In the genomic region with DNA sequence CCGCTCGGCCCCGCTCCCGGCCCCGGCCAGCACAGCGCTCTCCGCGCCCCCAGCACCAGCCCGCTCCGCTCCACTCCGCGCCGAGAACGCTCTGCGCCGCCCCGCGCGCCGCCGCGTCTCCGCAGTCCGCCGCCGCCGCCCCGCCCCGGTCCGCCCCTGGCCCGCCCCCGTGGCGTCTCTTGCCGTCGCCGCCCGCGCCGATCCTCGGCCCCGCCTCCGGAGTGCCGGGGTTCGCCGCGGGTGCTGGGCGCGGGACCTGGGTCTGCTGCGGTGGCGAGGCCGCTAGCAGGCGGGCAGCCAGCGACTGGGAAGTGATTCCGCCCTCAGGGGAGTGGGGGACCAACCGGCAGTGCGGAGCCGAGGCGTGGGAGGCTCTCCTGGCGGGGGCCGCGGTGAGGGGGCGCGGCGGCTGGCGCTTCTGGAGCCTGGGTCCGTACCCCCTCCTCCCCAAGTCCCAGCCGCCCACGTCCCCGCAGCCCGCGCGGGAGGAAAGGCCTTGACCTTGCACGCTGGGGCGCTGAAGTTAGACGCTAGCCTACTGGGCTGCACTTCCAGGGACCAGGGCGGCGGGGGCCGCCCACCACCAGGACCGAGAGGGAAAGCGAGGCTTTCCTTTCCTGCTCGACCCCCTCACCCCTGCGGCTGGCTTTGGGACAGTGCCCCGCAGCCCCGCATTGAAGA, we compare ENCODE assay signal across 1 cellular context.
A peak's percentile ranks its signal among the peaks of the same experiment; 100 is the strongest.
TF ChIP-seq lines count a peak whose summit lies in the region.

A gene with protein sequence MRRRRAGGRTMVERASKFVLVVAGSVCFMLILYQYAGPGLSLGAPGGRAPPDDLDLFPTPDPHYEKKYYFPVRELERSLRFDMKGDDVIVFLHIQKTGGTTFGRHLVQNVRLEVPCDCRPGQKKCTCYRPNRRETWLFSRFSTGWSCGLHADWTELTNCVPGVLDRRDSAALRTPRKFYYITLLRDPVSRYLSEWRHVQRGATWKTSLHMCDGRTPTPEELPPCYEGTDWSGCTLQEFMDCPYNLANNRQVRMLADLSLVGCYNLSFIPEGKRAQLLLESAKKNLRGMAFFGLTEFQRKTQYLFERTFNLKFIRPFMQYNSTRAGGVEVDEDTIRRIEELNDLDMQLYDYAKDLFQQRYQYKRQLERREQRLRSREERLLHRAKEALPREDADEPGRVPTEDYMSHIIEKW (minus strand): TSS at position 93 of the 681 bp plus-strand sequence. CDS start 305 bp downstream, outside the sequence.

TF ChIP-seq in WTC11, 78 proteins besides CTCF, POLR2A, EP300 and RAD21 (continued from another document and continues in another):
- TF ChIP-seq, protein P1, sequence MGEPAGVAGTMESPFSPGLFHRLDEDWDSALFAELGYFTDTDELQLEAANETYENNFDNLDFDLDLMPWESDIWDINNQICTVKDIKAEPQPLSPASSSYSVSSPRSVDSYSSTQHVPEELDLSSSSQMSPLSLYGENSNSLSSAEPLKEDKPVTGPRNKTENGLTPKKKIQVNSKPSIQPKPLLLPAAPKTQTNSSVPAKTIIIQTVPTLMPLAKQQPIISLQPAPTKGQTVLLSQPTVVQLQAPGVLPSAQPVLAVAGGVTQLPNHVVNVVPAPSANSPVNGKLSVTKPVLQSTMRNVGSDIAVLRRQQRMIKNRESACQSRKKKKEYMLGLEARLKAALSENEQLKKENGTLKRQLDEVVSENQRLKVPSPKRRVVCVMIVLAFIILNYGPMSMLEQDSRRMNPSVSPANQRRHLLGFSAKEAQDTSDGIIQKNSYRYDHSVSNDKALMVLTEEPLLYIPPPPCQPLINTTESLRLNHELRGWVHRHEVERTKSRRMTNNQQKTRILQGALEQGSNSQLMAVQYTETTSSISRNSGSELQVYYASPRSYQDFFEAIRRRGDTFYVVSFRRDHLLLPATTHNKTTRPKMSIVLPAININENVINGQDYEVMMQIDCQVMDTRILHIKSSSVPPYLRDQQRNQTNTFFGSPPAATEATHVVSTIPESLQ (CRISPR knock-in tag; IDR thresholded peaks at IDR 0.05) = no peak
- TF ChIP-seq, protein P2, sequence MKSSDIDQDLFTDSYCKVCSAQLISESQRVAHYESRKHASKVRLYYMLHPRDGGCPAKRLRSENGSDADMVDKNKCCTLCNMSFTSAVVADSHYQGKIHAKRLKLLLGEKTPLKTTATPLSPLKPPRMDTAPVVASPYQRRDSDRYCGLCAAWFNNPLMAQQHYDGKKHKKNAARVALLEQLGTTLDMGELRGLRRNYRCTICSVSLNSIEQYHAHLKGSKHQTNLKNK (CRISPR knock-in tag; IDR thresholded peaks at IDR 0.05) = no peak
- no peak for TF ChIP-seq NR2C2 (CRISPR knock-in tag; IDR thresholded peaks at IDR 0.05)
- TF ChIP-seq RORB (CRISPR knock-in tag; IDR thresholded peaks at IDR 0.05) = no peak
- no peak for TF ChIP-seq SMAD4 (CRISPR knock-in tag; IDR thresholded peaks at IDR 0.05)
- TF ChIP-seq, protein P3, sequence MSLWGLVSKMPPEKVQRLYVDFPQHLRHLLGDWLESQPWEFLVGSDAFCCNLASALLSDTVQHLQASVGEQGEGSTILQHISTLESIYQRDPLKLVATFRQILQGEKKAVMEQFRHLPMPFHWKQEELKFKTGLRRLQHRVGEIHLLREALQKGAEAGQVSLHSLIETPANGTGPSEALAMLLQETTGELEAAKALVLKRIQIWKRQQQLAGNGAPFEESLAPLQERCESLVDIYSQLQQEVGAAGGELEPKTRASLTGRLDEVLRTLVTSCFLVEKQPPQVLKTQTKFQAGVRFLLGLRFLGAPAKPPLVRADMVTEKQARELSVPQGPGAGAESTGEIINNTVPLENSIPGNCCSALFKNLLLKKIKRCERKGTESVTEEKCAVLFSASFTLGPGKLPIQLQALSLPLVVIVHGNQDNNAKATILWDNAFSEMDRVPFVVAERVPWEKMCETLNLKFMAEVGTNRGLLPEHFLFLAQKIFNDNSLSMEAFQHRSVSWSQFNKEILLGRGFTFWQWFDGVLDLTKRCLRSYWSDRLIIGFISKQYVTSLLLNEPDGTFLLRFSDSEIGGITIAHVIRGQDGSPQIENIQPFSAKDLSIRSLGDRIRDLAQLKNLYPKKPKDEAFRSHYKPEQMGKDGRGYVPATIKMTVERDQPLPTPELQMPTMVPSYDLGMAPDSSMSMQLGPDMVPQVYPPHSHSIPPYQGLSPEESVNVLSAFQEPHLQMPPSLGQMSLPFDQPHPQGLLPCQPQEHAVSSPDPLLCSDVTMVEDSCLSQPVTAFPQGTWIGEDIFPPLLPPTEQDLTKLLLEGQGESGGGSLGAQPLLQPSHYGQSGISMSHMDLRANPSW (CRISPR knock-in tag; conservative IDR thresholded peaks at IDR 0.05; ENCODE audit: low read depth) = no peak
- TF ChIP-seq, protein P4, sequence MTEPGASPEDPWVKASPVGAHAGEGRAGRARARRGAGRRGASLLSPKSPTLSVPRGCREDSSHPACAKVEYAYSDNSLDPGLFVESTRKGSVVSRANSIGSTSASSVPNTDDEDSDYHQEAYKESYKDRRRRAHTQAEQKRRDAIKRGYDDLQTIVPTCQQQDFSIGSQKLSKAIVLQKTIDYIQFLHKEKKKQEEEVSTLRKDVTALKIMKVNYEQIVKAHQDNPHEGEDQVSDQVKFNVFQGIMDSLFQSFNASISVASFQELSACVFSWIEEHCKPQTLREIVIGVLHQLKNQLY (CRISPR knock-in tag; IDR thresholded peaks at IDR 0.05) = no peak
- peak; percentile 52; the same call in 1 of the 2 replicates for TF ChIP-seq RELA (CRISPR knock-in tag; IDR thresholded peaks at IDR 0.05; ENCODE audit: borderline replicate concordance)
- no peak for TF ChIP-seq MXD4 (CRISPR knock-in tag; IDR thresholded peaks at IDR 0.05; ENCODE audit: borderline replicate concordance)
- TF ChIP-seq, protein P5, sequence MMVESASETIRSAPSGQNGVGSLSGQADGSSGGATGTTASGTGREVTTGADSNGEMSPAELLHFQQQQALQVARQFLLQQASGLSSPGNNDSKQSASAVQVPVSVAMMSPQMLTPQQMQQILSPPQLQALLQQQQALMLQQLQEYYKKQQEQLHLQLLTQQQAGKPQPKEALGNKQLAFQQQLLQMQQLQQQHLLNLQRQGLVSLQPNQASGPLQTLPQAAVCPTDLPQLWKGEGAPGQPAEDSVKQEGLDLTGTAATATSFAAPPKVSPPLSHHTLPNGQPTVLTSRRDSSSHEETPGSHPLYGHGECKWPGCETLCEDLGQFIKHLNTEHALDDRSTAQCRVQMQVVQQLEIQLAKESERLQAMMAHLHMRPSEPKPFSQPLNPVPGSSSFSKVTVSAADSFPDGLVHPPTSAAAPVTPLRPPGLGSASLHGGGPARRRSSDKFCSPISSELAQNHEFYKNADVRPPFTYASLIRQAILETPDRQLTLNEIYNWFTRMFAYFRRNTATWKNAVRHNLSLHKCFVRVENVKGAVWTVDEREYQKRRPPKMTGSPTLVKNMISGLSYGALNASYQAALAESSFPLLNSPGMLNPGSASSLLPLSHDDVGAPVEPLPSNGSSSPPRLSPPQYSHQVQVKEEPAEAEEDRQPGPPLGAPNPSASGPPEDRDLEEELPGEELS (CRISPR knock-in tag; IDR thresholded peaks at IDR 0.05) = no peak
- no peak for TF ChIP-seq NR3C1 (CRISPR knock-in tag; conservative IDR thresholded peaks at IDR 0.05; ENCODE audit: low read depth)
- TF ChIP-seq ZNF138 (CRISPR knock-in tag; conservative IDR thresholded peaks at IDR 0.05) = no peak
- peak; percentile 99 for TF ChIP-seq SP1 (CRISPR knock-in tag; conservative IDR thresholded peaks at IDR 0.05)
- TF ChIP-seq SOX15 (CRISPR knock-in tag; IDR thresholded peaks at IDR 0.05) = no peak
- TF ChIP-seq, protein P6, sequence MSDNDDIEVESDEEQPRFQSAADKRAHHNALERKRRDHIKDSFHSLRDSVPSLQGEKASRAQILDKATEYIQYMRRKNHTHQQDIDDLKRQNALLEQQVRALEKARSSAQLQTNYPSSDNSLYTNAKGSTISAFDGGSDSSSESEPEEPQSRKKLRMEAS (CRISPR knock-in tag; IDR thresholded peaks at IDR 0.05) = no peak
- TF ChIP-seq, protein P7, sequence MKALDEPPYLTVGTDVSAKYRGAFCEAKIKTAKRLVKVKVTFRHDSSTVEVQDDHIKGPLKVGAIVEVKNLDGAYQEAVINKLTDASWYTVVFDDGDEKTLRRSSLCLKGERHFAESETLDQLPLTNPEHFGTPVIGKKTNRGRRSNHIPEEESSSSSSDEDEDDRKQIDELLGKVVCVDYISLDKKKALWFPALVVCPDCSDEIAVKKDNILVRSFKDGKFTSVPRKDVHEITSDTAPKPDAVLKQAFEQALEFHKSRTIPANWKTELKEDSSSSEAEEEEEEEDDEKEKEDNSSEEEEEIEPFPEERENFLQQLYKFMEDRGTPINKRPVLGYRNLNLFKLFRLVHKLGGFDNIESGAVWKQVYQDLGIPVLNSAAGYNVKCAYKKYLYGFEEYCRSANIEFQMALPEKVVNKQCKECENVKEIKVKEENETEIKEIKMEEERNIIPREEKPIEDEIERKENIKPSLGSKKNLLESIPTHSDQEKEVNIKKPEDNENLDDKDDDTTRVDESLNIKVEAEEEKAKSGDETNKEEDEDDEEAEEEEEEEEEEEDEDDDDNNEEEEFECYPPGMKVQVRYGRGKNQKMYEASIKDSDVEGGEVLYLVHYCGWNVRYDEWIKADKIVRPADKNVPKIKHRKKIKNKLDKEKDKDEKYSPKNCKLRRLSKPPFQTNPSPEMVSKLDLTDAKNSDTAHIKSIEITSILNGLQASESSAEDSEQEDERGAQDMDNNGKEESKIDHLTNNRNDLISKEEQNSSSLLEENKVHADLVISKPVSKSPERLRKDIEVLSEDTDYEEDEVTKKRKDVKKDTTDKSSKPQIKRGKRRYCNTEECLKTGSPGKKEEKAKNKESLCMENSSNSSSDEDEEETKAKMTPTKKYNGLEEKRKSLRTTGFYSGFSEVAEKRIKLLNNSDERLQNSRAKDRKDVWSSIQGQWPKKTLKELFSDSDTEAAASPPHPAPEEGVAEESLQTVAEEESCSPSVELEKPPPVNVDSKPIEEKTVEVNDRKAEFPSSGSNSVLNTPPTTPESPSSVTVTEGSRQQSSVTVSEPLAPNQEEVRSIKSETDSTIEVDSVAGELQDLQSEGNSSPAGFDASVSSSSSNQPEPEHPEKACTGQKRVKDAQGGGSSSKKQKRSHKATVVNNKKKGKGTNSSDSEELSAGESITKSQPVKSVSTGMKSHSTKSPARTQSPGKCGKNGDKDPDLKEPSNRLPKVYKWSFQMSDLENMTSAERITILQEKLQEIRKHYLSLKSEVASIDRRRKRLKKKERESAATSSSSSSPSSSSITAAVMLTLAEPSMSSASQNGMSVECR (CRISPR knock-in tag; IDR thresholded peaks at IDR 0.05; ENCODE audit: borderline replicate concordance) = no peak
- TF ChIP-seq ESRRA (CRISPR knock-in tag; IDR thresholded peaks at IDR 0.05; ENCODE audit: borderline replicate concordance) = 0 out of 2 replicates have a peak, but pooled peaks have one; percentile 42
- TF ChIP-seq, protein P8, sequence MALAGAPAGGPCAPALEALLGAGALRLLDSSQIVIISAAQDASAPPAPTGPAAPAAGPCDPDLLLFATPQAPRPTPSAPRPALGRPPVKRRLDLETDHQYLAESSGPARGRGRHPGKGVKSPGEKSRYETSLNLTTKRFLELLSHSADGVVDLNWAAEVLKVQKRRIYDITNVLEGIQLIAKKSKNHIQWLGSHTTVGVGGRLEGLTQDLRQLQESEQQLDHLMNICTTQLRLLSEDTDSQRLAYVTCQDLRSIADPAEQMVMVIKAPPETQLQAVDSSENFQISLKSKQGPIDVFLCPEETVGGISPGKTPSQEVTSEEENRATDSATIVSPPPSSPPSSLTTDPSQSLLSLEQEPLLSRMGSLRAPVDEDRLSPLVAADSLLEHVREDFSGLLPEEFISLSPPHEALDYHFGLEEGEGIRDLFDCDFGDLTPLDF (CRISPR knock-in tag; IDR thresholded peaks at IDR 0.05) = no peak
- TF ChIP-seq ETV6 (CRISPR knock-in tag; IDR thresholded peaks at IDR 0.05) = 0 out of 2 replicates have a peak, but pooled peaks have one; percentile 28
- TF ChIP-seq CREM (CRISPR knock-in tag; IDR thresholded peaks at IDR 0.05) = no peak
- TF ChIP-seq, protein P9, sequence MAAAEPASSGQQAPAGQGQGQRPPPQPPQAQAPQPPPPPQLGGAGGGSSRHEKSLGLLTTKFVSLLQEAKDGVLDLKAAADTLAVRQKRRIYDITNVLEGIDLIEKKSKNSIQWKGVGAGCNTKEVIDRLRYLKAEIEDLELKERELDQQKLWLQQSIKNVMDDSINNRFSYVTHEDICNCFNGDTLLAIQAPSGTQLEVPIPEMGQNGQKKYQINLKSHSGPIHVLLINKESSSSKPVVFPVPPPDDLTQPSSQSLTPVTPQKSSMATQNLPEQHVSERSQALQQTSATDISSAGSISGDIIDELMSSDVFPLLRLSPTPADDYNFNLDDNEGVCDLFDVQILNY (CRISPR knock-in tag; IDR thresholded peaks at IDR 0.05) = no peak; the same call in 1 of the 2 replicates
- no peak for TF ChIP-seq ELF4 (CRISPR knock-in tag; IDR thresholded peaks at IDR 0.05; ENCODE audit: low read depth)
- TF ChIP-seq, protein P10, sequence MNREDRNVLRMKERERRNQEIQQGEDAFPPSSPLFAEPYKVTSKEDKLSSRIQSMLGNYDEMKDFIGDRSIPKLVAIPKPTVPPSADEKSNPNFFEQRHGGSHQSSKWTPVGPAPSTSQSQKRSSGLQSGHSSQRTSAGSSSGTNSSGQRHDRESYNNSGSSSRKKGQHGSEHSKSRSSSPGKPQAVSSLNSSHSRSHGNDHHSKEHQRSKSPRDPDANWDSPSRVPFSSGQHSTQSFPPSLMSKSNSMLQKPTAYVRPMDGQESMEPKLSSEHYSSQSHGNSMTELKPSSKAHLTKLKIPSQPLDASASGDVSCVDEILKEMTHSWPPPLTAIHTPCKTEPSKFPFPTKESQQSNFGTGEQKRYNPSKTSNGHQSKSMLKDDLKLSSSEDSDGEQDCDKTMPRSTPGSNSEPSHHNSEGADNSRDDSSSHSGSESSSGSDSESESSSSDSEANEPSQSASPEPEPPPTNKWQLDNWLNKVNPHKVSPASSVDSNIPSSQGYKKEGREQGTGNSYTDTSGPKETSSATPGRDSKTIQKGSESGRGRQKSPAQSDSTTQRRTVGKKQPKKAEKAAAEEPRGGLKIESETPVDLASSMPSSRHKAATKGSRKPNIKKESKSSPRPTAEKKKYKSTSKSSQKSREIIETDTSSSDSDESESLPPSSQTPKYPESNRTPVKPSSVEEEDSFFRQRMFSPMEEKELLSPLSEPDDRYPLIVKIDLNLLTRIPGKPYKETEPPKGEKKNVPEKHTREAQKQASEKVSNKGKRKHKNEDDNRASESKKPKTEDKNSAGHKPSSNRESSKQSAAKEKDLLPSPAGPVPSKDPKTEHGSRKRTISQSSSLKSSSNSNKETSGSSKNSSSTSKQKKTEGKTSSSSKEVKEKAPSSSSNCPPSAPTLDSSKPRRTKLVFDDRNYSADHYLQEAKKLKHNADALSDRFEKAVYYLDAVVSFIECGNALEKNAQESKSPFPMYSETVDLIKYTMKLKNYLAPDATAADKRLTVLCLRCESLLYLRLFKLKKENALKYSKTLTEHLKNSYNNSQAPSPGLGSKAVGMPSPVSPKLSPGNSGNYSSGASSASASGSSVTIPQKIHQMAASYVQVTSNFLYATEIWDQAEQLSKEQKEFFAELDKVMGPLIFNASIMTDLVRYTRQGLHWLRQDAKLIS (CRISPR knock-in tag; IDR thresholded peaks at IDR 0.05; ENCODE audit: borderline replicate concordance) = no peak
- TF ChIP-seq ZNF121 (CRISPR knock-in tag; IDR thresholded peaks at IDR 0.05) = no peak
- TF ChIP-seq, protein P11, sequence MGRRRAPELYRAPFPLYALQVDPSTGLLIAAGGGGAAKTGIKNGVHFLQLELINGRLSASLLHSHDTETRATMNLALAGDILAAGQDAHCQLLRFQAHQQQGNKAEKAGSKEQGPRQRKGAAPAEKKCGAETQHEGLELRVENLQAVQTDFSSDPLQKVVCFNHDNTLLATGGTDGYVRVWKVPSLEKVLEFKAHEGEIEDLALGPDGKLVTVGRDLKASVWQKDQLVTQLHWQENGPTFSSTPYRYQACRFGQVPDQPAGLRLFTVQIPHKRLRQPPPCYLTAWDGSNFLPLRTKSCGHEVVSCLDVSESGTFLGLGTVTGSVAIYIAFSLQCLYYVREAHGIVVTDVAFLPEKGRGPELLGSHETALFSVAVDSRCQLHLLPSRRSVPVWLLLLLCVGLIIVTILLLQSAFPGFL (CRISPR knock-in tag; IDR thresholded peaks at IDR 0.05; ENCODE audit: borderline replicate concordance) = no peak
- TF ChIP-seq GABPB1 (CRISPR knock-in tag; IDR thresholded peaks at IDR 0.05) = peak; percentile 46; the same call in 1 of the 2 replicates
